ENCODE assay signal across 1 cellular context in genomic region chr16:19184823-19185509, GRCh38.
TF ChIP-seq lines count a peak whose summit lies in the region.

No MANE protein-coding gene starts in this region.

TF ChIP-seq in GM23338, 12 proteins besides CTCF, POLR2A, EP300 and RAD21 (continued from another document):
- 0 out of 2 replicates have a peak, but pooled peaks have one; percentile 33 for TF ChIP-seq ZNF462 (CRISPR knock-in tag; IDR thresholded peaks at IDR 0.05)
- TF ChIP-seq ZNF331 (CRISPR knock-in tag; IDR thresholded peaks at IDR 0.05; ENCODE audit: low read depth): no peak
- no peak for TF ChIP-seq STAT1 (IDR thresholded peaks at IDR 0.05; ENCODE audit: unreplicated experiment)
- no peak for TF ChIP-seq EZH2phosphoT487 (IDR thresholded peaks at IDR 0.05; ENCODE audit: unreplicated experiment)
